ENCODE assay signal across 8 cellular contexts in genomic region chr1:64966158-64966963, GRCh38. TPM values are rescaled to one million over a fixed set of nuclear protein-coding genes. Genes with fewer than 3 reads are reported as not detected.
A peak's percentile ranks its signal among the peaks of the same experiment; 100 is the strongest.
DNase-seq lines count a peak whose midpoint lies in the region; ATAC-seq and TF ChIP-seq lines count a peak whose summit lies in the region.

Gene JAK1, minus strand, starts transcription at chr1:64966549. Its CDS starts 80,285 bp downstream, at chr1:64886264.

- TF ChIP-seq POLR2A in gastroesophageal sphincter (IDR thresholded peaks at IDR 0.05) = peak; percentile 85 to 87

- peaks cover 51% of the 10 kb centered on the region for H3K4me1 ChIP-seq in Loucy (ENCODE audit: insufficient read depth, low read length, poor library complexity, severe bottlenecking)
- H3K4me1 ChIP-seq in gastroesophageal sphincter = peaks cover 0 to 43% (median 9%) of the 10 kb centered on the region in 3 donors

- H3K9me2 ChIP-seq in Loucy (replicated peaks; ENCODE audit: low read depth, low read length) = no peaks in the 10 kb centered on the region

- H3K9me3 ChIP-seq in Loucy (ENCODE audit: insufficient read depth, low read depth, low read length) (no peaks in the 10 kb centered on the region), gastroesophageal sphincter (no peaks in the 10 kb centered on the region)

- H3K27ac ChIP-seq in gastroesophageal sphincter (peak within 1 kb of the TSS; percentile 79 to 99 (median 94)), substantia nigra (ENCODE audit: low read depth, low read length, poor library complexity, severe bottlenecking) (peak within 1 kb of the TSS; percentile 88)

- DNase-seq in GDM1 (lab: John Stamatoyannopoulos, UW) = peak; percentile 79
- DNase-seq in H7 = peak; percentile 99
- DNase-seq in SK-MEL-5 (ENCODE audit: low read depth, low spot score) = peak; percentile 68
- DNase-seq in activated naive CD4-positive, alpha-beta T cell treated with Interleukin-2 at 50 U/mL for 16 hours = peak; percentile 88
- DNase-seq in nucleus accumbens (lab: John Stamatoyannopoulos, UW) = peak in 55 of 56 donors; percentile 17 to 92 (median 80)
- peak in 48 of 49 donors; percentile 16 to 95 (median 82) for DNase-seq in substantia nigra (lab: John Stamatoyannopoulos, UW)

- H3K79me2 ChIP-seq in Loucy (ENCODE audit: insufficient read depth, low read length) = peaks cover 49% of the 10 kb centered on the region

- peaks cover 9% of the 10 kb centered on the region for H3K27me3 ChIP-seq in H7 (ENCODE audit: control insufficient read depth, insufficient read depth, low read length)
- no peaks in the 10 kb centered on the region for H3K27me3 ChIP-seq in Loucy (ENCODE audit: insufficient read depth, low read length, poor library complexity, severe bottlenecking)
- H3K27me3 ChIP-seq in gastroesophageal sphincter = no peaks in the 10 kb centered on the region

- peak; percentile 94 for ATAC-seq in gastroesophageal sphincter

- H3K4me3 ChIP-seq in H7 (ENCODE audit: insufficient read depth, low read depth, low read length) = peak within 1 kb of the TSS; percentile 85
- peak within 1 kb of the TSS; percentile 96 for H3K4me3 ChIP-seq in Loucy (ENCODE audit: low read length, poor library complexity, severe bottlenecking)
- peak within 1 kb of the TSS; percentile 62 to 99 for H3K4me3 ChIP-seq in gastroesophageal sphincter

- peaks cover 39% of the 10 kb centered on the region for H4K20me1 ChIP-seq in Loucy (ENCODE audit: insufficient read depth, low read length, poor library complexity, severe bottlenecking)

- peak within 1 kb of the TSS; percentile 96 for H3K4me2 ChIP-seq in Loucy (ENCODE audit: low read depth, low read length, poor library complexity, severe bottlenecking)

- 0% methylated on average over 5 to 6 of the region's 100 CpGs for WGBS in gastroesophageal sphincter (ENCODE audit: low coverage in 1 of 2), 2 donors

- no peaks in the 10 kb centered on the region for H3K36me3 ChIP-seq in H7 (replicated peaks; ENCODE audit: control insufficient read depth, insufficient read depth, low read length)
- no peaks in the 10 kb centered on the region for H3K36me3 ChIP-seq in Loucy (ENCODE audit: insufficient read depth, low read length)
- no peaks in the 10 kb centered on the region for H3K36me3 ChIP-seq in gastroesophageal sphincter

- no peak for TF ChIP-seq EP300 in gastroesophageal sphincter (IDR thresholded peaks at IDR 0.05)

- peak within 1 kb of the TSS; percentile 89 for H3K9ac ChIP-seq in Loucy (ENCODE audit: low read depth, low read length, poor library complexity, severe bottlenecking)

- TF ChIP-seq CTCF in Loucy (conservative IDR thresholded peaks at IDR 0.05; ENCODE audit: low read length) = no peak
- TF ChIP-seq CTCF in gastroesophageal sphincter (IDR thresholded peaks at IDR 0.05) = peak in 2 of 4 experiments; percentile 42 to 46

- H2AFZ ChIP-seq in Loucy (ENCODE audit: low read length) = peak within 1 kb of the TSS; percentile 96

- in situ Hi-C loops in SK-MEL-5 (cut with HindIII; ENCODE audit: low pct_unique_long_range_greater_than_20kb, low sequenced_read_pairs) = no loop called here

- peaks cover 3% of the 10 kb centered on the region; the same call in 1 of the 2 replicates for H3F3A ChIP-seq in Loucy (ENCODE audit: low read depth)

RNA-seq across cellular contexts. Expression of gene JAK1, which starts in this region (rescaled TPM):
- total RNA-seq in H7 (2014; rRNA removed; shearing (Covaris generic)) = 36.7 and 51.0 TPM in 2 replicates
- total RNA-seq in SK-MEL-5 (2014; rRNA removed; shearing (Covaris generic)) = 41.3 and 43.5 TPM in 2 replicates
- 36.4 and 41.3 TPM in 2 replicates for polyA plus RNA-seq in SK-MEL-5 (2015; cell fraction: cytosol; rRNA removed)
- polyA plus RNA-seq in SK-MEL-5 (2015; cell fraction: nucleus; rRNA removed) = 53.7 and 56.1 TPM in 2 replicates
- 100 to 1,000 TPM; 132 to 166 (median 161) TPM for total RNA-seq in gastroesophageal sphincter

Comparison
In these comparisons a context has a peak if more than half of its experiments do, and no peak if none do; other contexts are left out.
1. Peak in every context shown above with its lines: DNase-seq, ATAC-seq, H3K4me3 ChIP-seq and H3K27ac ChIP-seq.